Comparison of ENCODE assay signal across 15 cellular contexts in the genomic region with DNA sequence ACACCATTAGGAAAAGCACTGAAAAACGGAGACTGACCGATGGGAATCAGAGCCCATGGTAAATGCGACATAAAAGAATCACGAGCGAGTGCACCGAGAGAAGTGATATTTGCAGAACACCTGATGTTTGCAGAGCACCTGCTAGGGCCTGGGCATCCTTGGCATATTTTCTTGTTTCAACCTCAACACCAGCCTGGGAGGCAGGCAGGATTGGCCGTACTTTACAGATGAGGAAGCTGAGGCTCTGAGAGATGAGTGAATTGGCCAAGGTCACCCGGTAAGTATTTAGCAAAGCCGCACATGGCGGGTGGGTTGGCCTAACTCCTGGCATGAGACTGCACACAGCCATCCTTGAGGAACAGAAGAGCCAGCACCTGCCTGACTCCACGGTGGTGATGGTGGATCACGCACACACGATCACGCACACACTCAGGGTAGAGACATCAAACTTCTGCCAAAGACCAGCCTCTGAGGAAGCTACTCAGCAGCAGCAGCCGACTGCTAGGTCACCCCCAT.
"Had no signal": no experiment of that assay in that cellular context is flagged by ENCODE, and none has a peak within 500 bp of the region (broad histone marks: within the 10 kb centered on the region; RNA-seq: fewer than 3 reads in every experiment).

No MANE protein-coding gene starts in this region.

- H3K4me1 ChIP-seq: sigmoid colon, tibial artery had no signal

- H3K27me3 Mint-ChIP-seq: activated CD4-positive, alpha-beta memory T cell treated with anti-CD3 and anti-CD28 coated beads for 36 hours; activated CD8-positive, alpha-beta memory T cell treated with anti-CD3 and anti-CD28 coated beads, Interleukin-2, amount 10 ng/mL, durations not matched to agents 7 days and 5 days had no signal

- ATAC-seq: activated CD8-positive, alpha-beta memory T cell treated with anti-CD3 and anti-CD28 coated beads, Interleukin-2, amount 10 ng/mL, durations not matched to agents 7 days and 5 days; esophagus mucosa had no signal

- H3K27me3 ChIP-seq: hepatocyte, sigmoid colon, tibial artery had no signal

- H3K27ac Mint-ChIP-seq: activated CD4-positive, alpha-beta memory T cell treated with anti-CD3 and anti-CD28 coated beads for 36 hours; activated CD8-positive, alpha-beta memory T cell treated with anti-CD3 and anti-CD28 coated beads, Interleukin-2, amount 10 ng/mL, durations not matched to agents 7 days and 5 days had no signal

- H3K9me3 Mint-ChIP-seq: activated CD4-positive, alpha-beta memory T cell treated with anti-CD3 and anti-CD28 coated beads for 36 hours had no signal

- H3K9me3 ChIP-seq: sigmoid colon, tibial artery had no signal

- DNase-seq: activated CD4-positive, alpha-beta memory T cell treated with anti-CD3 and anti-CD28 coated beads for 36 hours; activated CD8-positive, alpha-beta memory T cell treated with anti-CD3 and anti-CD28 coated beads, Interleukin-2, amount 10 ng/mL, durations not matched to agents 7 days and 5 days; activated effector memory CD4-positive, alpha-beta T cell treated with Interleukin-2 at 50 U/mL for 16 hours; activated naive CD4-positive, alpha-beta T cell treated with anti-CD3 and anti-CD28 coated beads, Interleukin-2, amount 50 U/mL, for 16 hours; activated T-cell treated with anti-CD3 and anti-CD28 coated beads, Interleukin-2, amount 50 U/mL, for 1 hour; caudate nucleus; kidney; sigmoid colon; stimulated activated CD4-positive, alpha-beta T cell treated with anti-CD3 and anti-CD28 coated beads, Interleukin-12 subunit alpha, Interleukin-12 subunit beta, amount 100 ng/mL, for 4 hours; stimulated activated CD4-positive, alpha-beta T cell treated with anti-CD3 and anti-CD28 coated beads, Interleukin-2, amount 100 ng/mL, for 24 hours; SW 1271; T-helper 9 cell; tibial artery had no signal

- H3K27ac ChIP-seq: hepatocyte, sigmoid colon, tibial artery had no signal

- H3K4me1 Mint-ChIP-seq: activated CD8-positive, alpha-beta memory T cell treated with anti-CD3 and anti-CD28 coated beads, Interleukin-2, amount 10 ng/mL, durations not matched to agents 7 days and 5 days had no signal

- H3K4me3 ChIP-seq: hepatocyte, sigmoid colon, tibial artery had no signal

- H3K4me3 Mint-ChIP-seq: activated CD4-positive, alpha-beta memory T cell treated with anti-CD3 and anti-CD28 coated beads for 36 hours; activated CD8-positive, alpha-beta memory T cell treated with anti-CD3 and anti-CD28 coated beads, Interleukin-2, amount 10 ng/mL, durations not matched to agents 7 days and 5 days had no signal
